Comparison of ENCODE assay signal across 1 cellular context in genomic region chr3:122383915-122384697, GRCh38.
TF ChIP-seq lines count a peak whose summit lies in the region.

Gene FAM162A (plus strand): TSS chr3:122384182. CDS start chr3:122384266, 84 bp downstream.

TF ChIP-seq in K562, 482 proteins besides CTCF, POLR2A, EP300 and RAD21 (continued from another document and continues in another):
- TF ChIP-seq, protein P1, sequence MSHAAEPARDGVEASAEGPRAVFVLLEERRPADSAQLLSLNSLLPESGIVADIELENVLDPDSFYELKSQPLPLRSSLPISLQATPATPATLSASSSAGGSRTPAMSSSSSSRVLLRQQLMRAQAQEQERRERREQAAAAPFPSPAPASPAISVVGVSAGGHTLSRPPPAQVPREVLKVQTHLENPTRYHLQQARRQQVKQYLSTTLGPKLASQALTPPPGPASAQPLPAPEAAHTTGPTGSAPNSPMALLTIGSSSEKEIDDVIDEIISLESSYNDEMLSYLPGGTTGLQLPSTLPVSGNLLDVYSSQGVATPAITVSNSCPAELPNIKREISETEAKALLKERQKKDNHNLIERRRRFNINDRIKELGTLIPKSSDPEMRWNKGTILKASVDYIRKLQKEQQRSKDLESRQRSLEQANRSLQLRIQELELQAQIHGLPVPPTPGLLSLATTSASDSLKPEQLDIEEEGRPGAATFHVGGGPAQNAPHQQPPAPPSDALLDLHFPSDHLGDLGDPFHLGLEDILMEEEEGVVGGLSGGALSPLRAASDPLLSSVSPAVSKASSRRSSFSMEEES (CRISPR knock-in tag; IDR thresholded peaks at IDR 0.05) = no peak
- TF ChIP-seq ZNF324 (CRISPR knock-in tag; IDR thresholded peaks at IDR 0.05) = no peak
- TF ChIP-seq, protein P2, sequence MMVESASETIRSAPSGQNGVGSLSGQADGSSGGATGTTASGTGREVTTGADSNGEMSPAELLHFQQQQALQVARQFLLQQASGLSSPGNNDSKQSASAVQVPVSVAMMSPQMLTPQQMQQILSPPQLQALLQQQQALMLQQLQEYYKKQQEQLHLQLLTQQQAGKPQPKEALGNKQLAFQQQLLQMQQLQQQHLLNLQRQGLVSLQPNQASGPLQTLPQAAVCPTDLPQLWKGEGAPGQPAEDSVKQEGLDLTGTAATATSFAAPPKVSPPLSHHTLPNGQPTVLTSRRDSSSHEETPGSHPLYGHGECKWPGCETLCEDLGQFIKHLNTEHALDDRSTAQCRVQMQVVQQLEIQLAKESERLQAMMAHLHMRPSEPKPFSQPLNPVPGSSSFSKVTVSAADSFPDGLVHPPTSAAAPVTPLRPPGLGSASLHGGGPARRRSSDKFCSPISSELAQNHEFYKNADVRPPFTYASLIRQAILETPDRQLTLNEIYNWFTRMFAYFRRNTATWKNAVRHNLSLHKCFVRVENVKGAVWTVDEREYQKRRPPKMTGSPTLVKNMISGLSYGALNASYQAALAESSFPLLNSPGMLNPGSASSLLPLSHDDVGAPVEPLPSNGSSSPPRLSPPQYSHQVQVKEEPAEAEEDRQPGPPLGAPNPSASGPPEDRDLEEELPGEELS (CRISPR knock-in tag; IDR thresholded peaks at IDR 0.05; ENCODE audit: borderline replicate concordance) = peak; percentile 46; the same call in 1 of the 2 replicates
- no peak for TF ChIP-seq PHF21A (IDR thresholded peaks at IDR 0.05; ENCODE audit: borderline replicate concordance, low read depth)
- peak in 2 of 3 experiments; percentile 73 to 78 for TF ChIP-seq YY1 (IDR thresholded peaks at IDR 0.05; ENCODE audit: borderline replicate concordance in 1 of 3, control insufficient read depth in 1 of 3, extremely low read depth in 1 of 3, insufficient read depth in 3 of 3, insufficient read length in 1 of 3, insufficient replicate concordance in 2 of 3, low read depth in 1 of 3, low read length in 2 of 3)
- no peak for TF ChIP-seq ZNF830 (CRISPR knock-in tag; IDR thresholded peaks at IDR 0.05)
- 0 out of 2 replicates have a peak, but pooled peaks have one; percentile 50 for TF ChIP-seq GATAD2B (IDR thresholded peaks at IDR 0.05; ENCODE audit: borderline replicate concordance)
- no peak for TF ChIP-seq ZNF316 (IDR thresholded peaks at IDR 0.05)
- no peak for TF ChIP-seq ZNF444 (CRISPR knock-in tag; IDR thresholded peaks at IDR 0.05)
- TF ChIP-seq U2AF1 (optimal IDR thresholded peaks at IDR 0.05; ENCODE audit: low read depth, low read length) = no peak
- TF ChIP-seq MYBL2 (IDR thresholded peaks at IDR 0.05; ENCODE audit: low read depth) = no peak
- TF ChIP-seq MYBL2 (CRISPR knock-in tag; IDR thresholded peaks at IDR 0.05; ENCODE audit: borderline replicate concordance) = no peak
- TF ChIP-seq HCFC1 (IDR thresholded peaks at IDR 0.05; ENCODE audit: low read depth, low read length) = peak; percentile 37
- peak in 1 of 2 experiments; percentile 77; a peak in 1 of 4 replicates for TF ChIP-seq UBTF (IDR thresholded peaks at IDR 0.05; ENCODE audit: borderline replicate concordance in 1 of 2, low read depth in 2 of 2, low read length in 2 of 2)
- peak; percentile 27; the same call in 1 of the 2 replicates for TF ChIP-seq JUN (IDR thresholded peaks at IDR 0.05; ENCODE audit: borderline replicate concordance, low read depth, low read length)
- no peak for TF ChIP-seq JUN (CRISPR knock-in tag; IDR thresholded peaks at IDR 0.05; ENCODE audit: borderline replicate concordance)
- TF ChIP-seq CREB3L1 (IDR thresholded peaks at IDR 0.05; ENCODE audit: borderline replicate concordance, low read depth) = peak; percentile 47; the same call in 1 of the 2 replicates
- TF ChIP-seq DPF2 (IDR thresholded peaks at IDR 0.05) = 0 out of 2 replicates have a peak, but pooled peaks have one; percentile 7
- TF ChIP-seq ZNF512 (tag; IDR thresholded peaks at IDR 0.05) = no peak
- no peak for TF ChIP-seq KAT7 (CRISPR knock-in tag; IDR thresholded peaks at IDR 0.05; ENCODE audit: borderline replicate concordance)
- TF ChIP-seq MTA3 (IDR thresholded peaks at IDR 0.05; ENCODE audit: borderline replicate concordance) = peak; percentile 69; the same call in 1 of the 2 replicates
- peak; percentile 37; the same call in 1 of the 2 replicates for TF ChIP-seq GTF2E2 (tag; IDR thresholded peaks at IDR 0.05)
- peak; percentile 51; the same call in 1 of the 2 replicates for TF ChIP-seq E2F5 (CRISPR knock-in tag; IDR thresholded peaks at IDR 0.05)
- TF ChIP-seq TAF1 (IDR thresholded peaks at IDR 0.05; ENCODE audit: control insufficient read depth, extremely low read depth, insufficient read depth, low read length, severe bottlenecking) = peak; percentile 65
- TF ChIP-seq MTA2 (IDR thresholded peaks at IDR 0.05; ENCODE audit: low read depth) = no peak
- TF ChIP-seq L3MBTL2 (IDR thresholded peaks at IDR 0.05) = peak; percentile 73
- no peak for TF ChIP-seq HNRNPK (IDR thresholded peaks at IDR 0.05; ENCODE audit: low read depth, low read length, poor library complexity, severe bottlenecking)
- peak; percentile 55 for TF ChIP-seq PHF20 (IDR thresholded peaks at IDR 0.05; ENCODE audit: partially characterized antibody)
- TF ChIP-seq, protein P3, sequence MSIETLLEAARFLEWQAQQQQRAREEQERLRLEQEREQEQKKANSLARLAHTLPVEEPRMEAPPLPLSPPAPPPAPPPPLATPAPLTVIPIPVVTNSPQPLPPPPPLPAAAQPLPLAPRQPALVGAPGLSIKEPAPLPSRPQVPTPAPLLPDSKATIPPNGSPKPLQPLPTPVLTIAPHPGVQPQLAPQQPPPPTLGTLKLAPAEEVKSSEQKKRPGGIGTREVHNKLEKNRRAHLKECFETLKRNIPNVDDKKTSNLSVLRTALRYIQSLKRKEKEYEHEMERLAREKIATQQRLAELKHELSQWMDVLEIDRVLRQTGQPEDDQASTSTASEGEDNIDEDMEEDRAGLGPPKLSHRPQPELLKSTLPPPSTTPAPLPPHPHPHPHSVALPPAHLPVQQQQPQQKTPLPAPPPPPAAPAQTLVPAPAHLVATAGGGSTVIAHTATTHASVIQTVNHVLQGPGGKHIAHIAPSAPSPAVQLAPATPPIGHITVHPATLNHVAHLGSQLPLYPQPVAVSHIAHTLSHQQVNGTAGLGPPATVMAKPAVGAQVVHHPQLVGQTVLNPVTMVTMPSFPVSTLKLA (conservative IDR thresholded peaks at IDR 0.05) = peak; percentile 81 to 90
- no peak for TF ChIP-seq RBM39 (optimal IDR thresholded peaks at IDR 0.05; ENCODE audit: low read depth, low read length)
- TF ChIP-seq SUPT5H (IDR thresholded peaks at IDR 0.05) = peak; percentile 70
- no peak for TF ChIP-seq CBFA2T3 (IDR thresholded peaks at IDR 0.05)
- TF ChIP-seq RBFOX2 (IDR thresholded peaks at IDR 0.05; ENCODE audit: low read depth, low read length) = peak; percentile 93
- no peak for TF ChIP-seq STAT5B (CRISPR knock-in tag; IDR thresholded peaks at IDR 0.05)
- no peak for TF ChIP-seq GABPB2 (CRISPR knock-in tag; conservative IDR thresholded peaks at IDR 0.05)
- TF ChIP-seq HES1 (IDR thresholded peaks at IDR 0.05; ENCODE audit: low read depth) = no peak
- TF ChIP-seq HDAC1 (IDR thresholded peaks at IDR 0.05) = peak in 1 of 2 experiments; percentile 53; a peak in 1 of 4 replicates
- TF ChIP-seq MXI1 (IDR thresholded peaks at IDR 0.05; ENCODE audit: low read depth, low read length) = no peak; the same call in 1 of the 2 replicates
- peak; percentile 52 to 63; a peak in 2 of 4 replicates for TF ChIP-seq SIN3A (IDR thresholded peaks at IDR 0.05; ENCODE audit: borderline replicate concordance in 2 of 2, control insufficient read depth in 1 of 2, low read depth in 2 of 2, low read length in 2 of 2)
- TF ChIP-seq, protein P4, sequence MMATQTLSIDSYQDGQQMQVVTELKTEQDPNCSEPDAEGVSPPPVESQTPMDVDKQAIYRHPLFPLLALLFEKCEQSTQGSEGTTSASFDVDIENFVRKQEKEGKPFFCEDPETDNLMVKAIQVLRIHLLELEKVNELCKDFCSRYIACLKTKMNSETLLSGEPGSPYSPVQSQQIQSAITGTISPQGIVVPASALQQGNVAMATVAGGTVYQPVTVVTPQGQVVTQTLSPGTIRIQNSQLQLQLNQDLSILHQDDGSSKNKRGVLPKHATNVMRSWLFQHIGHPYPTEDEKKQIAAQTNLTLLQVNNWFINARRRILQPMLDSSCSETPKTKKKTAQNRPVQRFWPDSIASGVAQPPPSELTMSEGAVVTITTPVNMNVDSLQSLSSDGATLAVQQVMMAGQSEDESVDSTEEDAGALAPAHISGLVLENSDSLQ (IDR thresholded peaks at IDR 0.05) = peak; percentile 44; the same call in 1 of the 2 replicates
- TF ChIP-seq, protein P5, sequence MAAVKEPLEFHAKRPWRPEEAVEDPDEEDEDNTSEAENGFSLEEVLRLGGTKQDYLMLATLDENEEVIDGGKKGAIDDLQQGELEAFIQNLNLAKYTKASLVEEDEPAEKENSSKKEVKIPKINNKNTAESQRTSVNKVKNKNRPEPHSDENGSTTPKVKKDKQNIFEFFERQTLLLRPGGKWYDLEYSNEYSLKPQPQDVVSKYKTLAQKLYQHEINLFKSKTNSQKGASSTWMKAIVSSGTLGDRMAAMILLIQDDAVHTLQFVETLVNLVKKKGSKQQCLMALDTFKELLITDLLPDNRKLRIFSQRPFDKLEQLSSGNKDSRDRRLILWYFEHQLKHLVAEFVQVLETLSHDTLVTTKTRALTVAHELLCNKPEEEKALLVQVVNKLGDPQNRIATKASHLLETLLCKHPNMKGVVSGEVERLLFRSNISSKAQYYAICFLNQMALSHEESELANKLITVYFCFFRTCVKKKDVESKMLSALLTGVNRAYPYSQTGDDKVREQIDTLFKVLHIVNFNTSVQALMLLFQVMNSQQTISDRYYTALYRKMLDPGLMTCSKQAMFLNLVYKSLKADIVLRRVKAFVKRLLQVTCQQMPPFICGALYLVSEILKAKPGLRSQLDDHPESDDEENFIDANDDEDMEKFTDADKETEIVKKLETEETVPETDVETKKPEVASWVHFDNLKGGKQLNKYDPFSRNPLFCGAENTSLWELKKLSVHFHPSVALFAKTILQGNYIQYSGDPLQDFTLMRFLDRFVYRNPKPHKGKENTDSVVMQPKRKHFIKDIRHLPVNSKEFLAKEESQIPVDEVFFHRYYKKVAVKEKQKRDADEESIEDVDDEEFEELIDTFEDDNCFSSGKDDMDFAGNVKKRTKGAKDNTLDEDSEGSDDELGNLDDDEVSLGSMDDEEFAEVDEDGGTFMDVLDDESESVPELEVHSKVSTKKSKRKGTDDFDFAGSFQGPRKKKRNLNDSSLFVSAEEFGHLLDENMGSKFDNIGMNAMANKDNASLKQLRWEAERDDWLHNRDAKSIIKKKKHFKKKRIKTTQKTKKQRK (IDR thresholded peaks at IDR 0.05; ENCODE audit: borderline replicate concordance, low read depth, low read length) = no peak
- no peak for TF ChIP-seq KLF1 (tag; IDR thresholded peaks at IDR 0.05)
